Comparison of ENCODE assay signal across 24 cellular contexts in the genomic region with DNA sequence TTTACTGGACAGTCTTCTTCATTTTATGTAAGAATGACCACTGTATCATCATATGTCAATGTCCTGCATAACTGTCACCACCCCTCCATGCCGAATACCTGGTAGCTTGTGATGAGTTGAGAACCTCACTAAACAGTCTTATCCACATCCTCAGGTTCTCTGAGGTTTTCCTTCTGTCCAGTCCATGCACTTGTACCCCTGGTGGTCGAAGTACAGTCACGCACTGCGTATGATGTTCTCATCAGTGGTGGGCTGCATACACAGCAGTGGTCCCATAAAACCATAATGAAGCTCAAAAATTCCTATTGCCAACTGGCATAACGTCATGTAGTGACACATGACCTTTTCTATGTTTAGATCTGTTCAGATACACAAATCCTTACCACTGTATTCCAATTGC. TPM values are rescaled to one million over a fixed set of nuclear protein-coding genes. Genes with fewer than 3 reads are reported as not detected.
DNase-seq lines count a peak whose midpoint lies in the region; ATAC-seq and TF ChIP-seq lines count a peak whose summit lies in the region.
"Had no signal": no experiment of that assay in that cellular context is flagged by ENCODE, and none has a peak within 500 bp of the region (broad histone marks: within the 10 kb centered on the region; RNA-seq: fewer than 3 reads in every experiment).

No MANE protein-coding gene starts in this region.

- no peak overlapping the region for H3K4me3 Mint-ChIP-seq in activated naive CD4-positive, alpha-beta T cell treated with anti-CD3 and anti-CD28 coated beads, Interleukin-2, amount 50 U/mL, for 24 hours
- no peak overlapping the region for H3K4me3 Mint-ChIP-seq in type B pancreatic cell
- H3K4me3 Mint-ChIP-seq: CD4-positive, alpha-beta memory T cell; central memory CD8-positive, alpha-beta T cell; mesothelial cell of epicardium; neural progenitor cell had no signal

- H2AFZ ChIP-seq in OCI-LY1 (ENCODE audit: low read length) (no peak overlapping the region), Karpas-422 (ENCODE audit: low read length) (no peak overlapping the region)
- H2AFZ ChIP-seq: neural progenitor cell had no signal

- no peaks in the 10 kb centered on the region for H3F3A ChIP-seq in OCI-LY1 (ENCODE audit: insufficient read depth, low read length)

- H3K9ac ChIP-seq in OCI-LY1 (ENCODE audit: low read length) (no peak overlapping the region), Karpas-422 (ENCODE audit: low read length) (no peak overlapping the region)
- H3K9ac ChIP-seq: KMS-11, neural progenitor cell, SK-N-SH had no signal

- H3K27ac ChIP-seq in OCI-LY1 (ENCODE audit: low read depth, low read length, poor library complexity, severe bottlenecking) (no peak overlapping the region), Karpas-422 (ENCODE audit: low read length) (no peak overlapping the region)
- H3K27ac ChIP-seq: KMS-11, neural progenitor cell, psoas muscle had no signal

- no peaks in the 10 kb centered on the region for H3K4me1 ChIP-seq in OCI-LY1 (ENCODE audit: insufficient read depth, low read length, severe bottlenecking)
- no peaks in the 10 kb centered on the region for H3K4me1 ChIP-seq in Karpas-422 (ENCODE audit: low read length)
- H3K4me1 ChIP-seq: neural progenitor cell, psoas muscle had no signal

- peak overlapping the region; percentile 32 for H3K27ac Mint-ChIP-seq in activated naive CD4-positive, alpha-beta T cell treated with anti-CD3 and anti-CD28 coated beads, Interleukin-2, amount 50 U/mL, for 24 hours
- no peak overlapping the region for H3K27ac Mint-ChIP-seq in type B pancreatic cell
- H3K27ac Mint-ChIP-seq: mesothelial cell of epicardium, neural progenitor cell had no signal

- H3K36me3 Mint-ChIP-seq in activated naive CD4-positive, alpha-beta T cell treated with anti-CD3 and anti-CD28 coated beads, Interleukin-2, amount 50 U/mL, for 24 hours = peaks cover 38% of the 10 kb centered on the region
- H3K36me3 Mint-ChIP-seq in type B pancreatic cell = peaks cover 32% of the 10 kb centered on the region

- DNase-seq in activated naive CD4-positive, alpha-beta T cell treated with anti-CD3 and anti-CD28 coated beads, Interleukin-2, amount 50 U/mL, for 16 hours = no peak
- DNase-seq in choroid plexus epithelial cell (ENCODE audit: low read depth) = no peak
- DNase-seq in type B pancreatic cell (ENCODE audit: extremely low spot score, unreplicated experiment) = no peak
- no peak for DNase-seq in Karpas-422
- DNase-seq: activated CD4-positive, alpha-beta T cell treated with anti-CD3 and anti-CD28 coated beads for 48 hours; CD4-positive, alpha-beta memory T cell; DMS53; effector CD4-positive, alpha-beta T cell; head of caudate nucleus; NCI-H1092; NCI-H2029 treated with DMSO at 0.1 percent for 48 hours; NCI-H510A; NK-92 treated with Interleukin-12 subunit alpha and Interleukin-12 subunit beta, amount 100 ng/mL, for 24 hours; psoas muscle; SK-N-SH had no signal

- H3K4me3 ChIP-seq in OCI-LY1 (ENCODE audit: low read depth, low read length, poor library complexity, severe bottlenecking) (no peak overlapping the region), choroid plexus epithelial cell (ENCODE audit: low read depth, low read length) (no peak overlapping the region), Karpas-422 (ENCODE audit: low read length) (no peak overlapping the region)
- H3K4me3 ChIP-seq: neural progenitor cell, psoas muscle had no signal

- H4K20me1 ChIP-seq in OCI-LY1 (ENCODE audit: insufficient read depth, low read length) (no peaks in the 10 kb centered on the region), Karpas-422 (ENCODE audit: insufficient read depth, low read depth, low read length) (peaks cover 15% of the 10 kb centered on the region)

- TF ChIP-seq CTCF in OCI-LY1 (IDR thresholded peaks at IDR 0.05; ENCODE audit: low read length) (peak; percentile 5; the same call in 1 of the 2 replicates), choroid plexus epithelial cell (conservative IDR thresholded peaks at IDR 0.05; ENCODE audit: low read depth, low read length) (peak; percentile 21), type B pancreatic cell (conservative IDR thresholded peaks at IDR 0.05) (peak; percentile 52)

- no peaks in the 10 kb centered on the region for H3K9me3 Mint-ChIP-seq in activated naive CD4-positive, alpha-beta T cell treated with anti-CD3 and anti-CD28 coated beads, Interleukin-2, amount 50 U/mL, for 24 hours
- H3K9me3 Mint-ChIP-seq in type B pancreatic cell = no peaks in the 10 kb centered on the region
- H3K9me3 Mint-ChIP-seq: CD4-positive, alpha-beta memory T cell; central memory CD8-positive, alpha-beta T cell; mesothelial cell of epicardium had no signal

- H3K27me3 ChIP-seq in OCI-LY1 (ENCODE audit: insufficient read depth, low read length) = no peaks in the 10 kb centered on the region
- H3K27me3 ChIP-seq in Karpas-422 (ENCODE audit: low read length) = no peaks in the 10 kb centered on the region
- H3K27me3 ChIP-seq: neural progenitor cell had no signal

- no peaks in the 10 kb centered on the region for H3K9me3 ChIP-seq in OCI-LY1 (ENCODE audit: low read length)
- no peaks in the 10 kb centered on the region; the same call in 1 of the 2 replicates for H3K9me3 ChIP-seq in Karpas-422 (ENCODE audit: low read length)
- H3K9me3 ChIP-seq: psoas muscle, SK-N-SH had no signal

- no peaks in the 10 kb centered on the region for H3K9me2 ChIP-seq in OCI-LY1 (ENCODE audit: low read depth, low read length)
- no peaks in the 10 kb centered on the region for H3K9me2 ChIP-seq in Karpas-422 (replicated peaks; ENCODE audit: insufficient read depth, low read length)
- H3K9me2 ChIP-seq: SK-N-SH had no signal

- no peaks in the 10 kb centered on the region for H3K27me3 Mint-ChIP-seq in activated naive CD4-positive, alpha-beta T cell treated with anti-CD3 and anti-CD28 coated beads, Interleukin-2, amount 50 U/mL, for 24 hours
- H3K27me3 Mint-ChIP-seq in type B pancreatic cell = no peaks in the 10 kb centered on the region
- H3K27me3 Mint-ChIP-seq: CD4-positive, alpha-beta memory T cell; central memory CD8-positive, alpha-beta T cell had no signal

- H3K4me2 ChIP-seq in OCI-LY1 (ENCODE audit: low read length) (no peak overlapping the region), Karpas-422 (ENCODE audit: low read depth, low read length, poor library complexity, severe bottlenecking) (no peak overlapping the region)
- H3K4me2 ChIP-seq: KMS-11, neural progenitor cell, SK-N-SH had no signal

- ATAC-seq in GM19467 (IDR thresholded peaks at IDR 0.05; ENCODE audit: unreplicated experiment) (no peak), GM18909 (IDR thresholded peaks at IDR 0.05; ENCODE audit: poor library complexity, unreplicated experiment) (no peak)
- ATAC-seq: left lobe of liver, psoas muscle had no signal

- H3K36me3 ChIP-seq in OCI-LY1 (ENCODE audit: insufficient read depth, low read length) (peaks cover 66% of the 10 kb centered on the region), Karpas-422 (ENCODE audit: insufficient read depth, low read length) (peaks cover 41% of the 10 kb centered on the region)

- H3K4me1 Mint-ChIP-seq in activated naive CD4-positive, alpha-beta T cell treated with anti-CD3 and anti-CD28 coated beads, Interleukin-2, amount 50 U/mL, for 24 hours = peaks cover 82% of the 10 kb centered on the region
- no peaks in the 10 kb centered on the region for H3K4me1 Mint-ChIP-seq in type B pancreatic cell (ENCODE audit: unreplicated experiment)
- H3K4me1 Mint-ChIP-seq: mesothelial cell of epicardium, neural progenitor cell had no signal

- H3K79me2 ChIP-seq in OCI-LY1 (ENCODE audit: insufficient read depth, low read length) (peaks cover 11% of the 10 kb centered on the region; the same call in 1 of the 2 replicates), Karpas-422 (ENCODE audit: low read length) (peaks cover 72% of the 10 kb centered on the region)

RNA-seq across cellular contexts. Expression of a gene that starts 31.2 kb away (rescaled TPM):
- total RNA-seq in type B pancreatic cell (ENCODE audit: low replicate concordance) = 4.9 and 7.4 TPM in 2 replicates
- 1.8 TPM in 1 of 2 replicates, not detected in the other for total RNA-seq in Karpas-422 (2014; rRNA removed; shearing (Covaris generic); ENCODE audit: low replicate concordance)

RNA-seq across cellular contexts. Expression of a gene that starts 32.8 kb away (rescaled TPM):
- 149 and 177 TPM in 2 replicates for total RNA-seq in type B pancreatic cell (ENCODE audit: low replicate concordance)
- total RNA-seq in Karpas-422 (2014; rRNA removed; shearing (Covaris generic); ENCODE audit: low replicate concordance) = 105 and 187 TPM in 2 replicates
